Comparison of ENCODE assay signal across 8 cellular contexts in the genomic region with DNA sequence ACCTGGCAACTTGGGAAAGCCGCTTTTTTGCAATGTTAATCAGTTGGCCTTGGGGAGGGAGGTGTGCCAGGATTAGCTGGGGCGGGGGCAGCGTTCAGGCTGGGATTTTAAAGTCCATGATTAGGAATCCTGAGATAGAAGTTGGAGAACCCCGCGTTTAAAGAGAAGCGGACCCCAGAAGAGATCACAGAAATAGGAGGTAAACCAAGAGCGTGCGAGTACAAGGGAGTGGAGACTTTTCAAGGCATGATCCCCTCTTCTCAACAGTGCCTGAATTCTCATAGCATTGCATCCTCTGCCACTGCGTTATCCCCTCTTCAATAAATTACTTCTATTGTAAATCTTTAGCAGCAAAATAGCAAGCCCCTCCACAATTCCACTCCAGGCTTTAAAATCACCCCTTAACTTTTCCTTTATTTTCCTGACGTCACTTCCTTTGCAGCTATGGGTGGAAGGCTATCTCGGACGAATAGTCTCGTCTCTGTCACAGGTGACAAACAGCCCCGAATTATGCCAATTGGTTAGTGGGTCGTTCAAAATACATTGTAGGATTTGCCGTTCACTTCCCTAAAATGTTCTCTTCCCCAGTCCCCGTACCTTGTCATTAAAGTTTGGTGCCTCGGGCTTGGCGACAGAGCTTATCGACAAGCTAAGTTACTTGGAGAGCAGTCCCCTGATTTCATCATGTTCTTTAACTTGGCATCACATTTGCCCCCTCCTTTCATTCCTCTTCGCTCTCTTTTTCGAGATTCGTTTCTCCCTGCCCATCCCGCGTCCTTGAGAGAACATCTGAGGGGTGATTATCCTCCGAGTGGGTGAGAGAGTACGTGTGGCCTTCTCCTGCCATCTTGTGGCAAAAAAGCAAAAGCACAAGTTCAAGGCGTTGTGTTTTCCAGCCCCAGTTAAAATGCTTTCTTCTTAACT. TPM values are rescaled to one million over a fixed set of nuclear protein-coding genes. Genes with fewer than 3 reads are reported as not detected.
DNase-seq lines count a peak whose midpoint lies in the region; ATAC-seq and TF ChIP-seq lines count a peak whose summit lies in the region.

No MANE protein-coding gene starts in this region.

- TF ChIP-seq EP300 in esophagus muscularis mucosa (IDR thresholded peaks at IDR 0.05) (no peak), suprapubic skin (IDR thresholded peaks at IDR 0.05) (no peak)

- H3K27me3 ChIP-seq in HUES48 (ENCODE audit: control insufficient read depth, insufficient read depth, low read length) = no peaks in the 10 kb centered on the region
- H3K27me3 ChIP-seq in esophagus muscularis mucosa = peaks cover 0 to 38% (median 26%) of the 10 kb centered on the region in 4 donors
- H3K27me3 ChIP-seq in mucosa of rectum (ENCODE audit: control insufficient read depth in 2 of 2, insufficient read depth in 2 of 2, low read length in 2 of 2) = peaks cover 0 to 1% of the 10 kb centered on the region in 2 donors
- H3K27me3 ChIP-seq in suprapubic skin = peaks cover 10% of the 10 kb centered on the region

- H3K4me3 ChIP-seq in HUES48 (ENCODE audit: low read depth, low read length) (peak overlapping the region; percentile 85), esophagus muscularis mucosa (peak overlapping the region; percentile 59 to 78 (median 67)), mucosa of rectum (ENCODE audit: low read length in 2 of 2) (peak overlapping the region; percentile 83 to 90), suprapubic skin (peak overlapping the region; percentile 70)

- no peaks in the 10 kb centered on the region for H3K36me3 ChIP-seq in HUES48 (ENCODE audit: control insufficient read depth, insufficient read depth, low read length)
- no peaks in the 10 kb centered on the region for H3K36me3 ChIP-seq in esophagus muscularis mucosa
- H3K36me3 ChIP-seq in mucosa of rectum (ENCODE audit: control insufficient read depth in 2 of 2, insufficient read depth in 2 of 2, low read length in 2 of 2) = no peaks in the 10 kb centered on the region
- H3K36me3 ChIP-seq in suprapubic skin = no peaks in the 10 kb centered on the region

- H3K4me1 ChIP-seq in HUES48 (ENCODE audit: control insufficient read depth, insufficient read depth, low read length) (no peaks in the 10 kb centered on the region; the same call in 1 of the 2 replicates), esophagus muscularis mucosa (peaks cover 25 to 32% (median 29%) of the 10 kb centered on the region in 4 donors), mucosa of rectum (ENCODE audit: control insufficient read depth in 2 of 2, insufficient read depth in 2 of 2, low read length in 2 of 2) (peaks cover 15 to 18% of the 10 kb centered on the region in 2 donors), suprapubic skin (peaks cover 41% of the 10 kb centered on the region)

- H3K9ac ChIP-seq in HUES48 (ENCODE audit: low read depth, low read length) (peak overlapping the region; percentile 99), mucosa of rectum (ENCODE audit: low read depth in 1 of 2, low read length in 2 of 2) (peak overlapping the region; percentile 92 to 93)

- peak; percentile 81 to 85 (median 83) for TF ChIP-seq CTCF in esophagus muscularis mucosa (IDR thresholded peaks at IDR 0.05)
- peak; percentile 66 to 74 for TF ChIP-seq CTCF in suprapubic skin (IDR thresholded peaks at IDR 0.05)

- peak; percentile 68 for DNase-seq in DMS153 (lab: John Stamatoyannopoulos, UW)
- peak; percentile 85 for DNase-seq in NOMO-1 treated with DMSO at 0.1 percent for 48 hours (lab: John Stamatoyannopoulos, UW; ENCODE audit: unreplicated experiment)
- DNase-seq in activated T-cell treated with anti-CD3 and anti-CD28 coated beads for 4 hours = peak; percentile 53
- DNase-seq in esophagus muscularis mucosa (ENCODE audit: extremely low spot score) = no peak
- peak in 1 of 2 donors; percentile 62 for DNase-seq in suprapubic skin (ENCODE audit: low spot score in 2 of 2)

- TF ChIP-seq POLR2A in esophagus muscularis mucosa (IDR thresholded peaks at IDR 0.05; ENCODE audit: low read depth) = no peak
- no peak for TF ChIP-seq POLR2A in suprapubic skin (IDR thresholded peaks at IDR 0.05)

- no peak for ATAC-seq in GM19463 (IDR thresholded peaks at IDR 0.05; ENCODE audit: unreplicated experiment)

- intact Hi-C loops in esophagus muscularis mucosa (cut with DNase I) = loop anchor here (2.0 to 10.0 kb wide), 5 partner anchors 58 to 708 kb away; a partner anchor contains a TSS

- peak overlapping the region; percentile 98 for H3K27ac ChIP-seq in HUES48 (ENCODE audit: low read depth, low read length)
- peak overlapping the region; percentile 85 to 86 (median 85) for H3K27ac ChIP-seq in esophagus muscularis mucosa (replicated peaks in 1 of 4)
- H3K27ac ChIP-seq in mucosa of rectum (ENCODE audit: low read depth in 2 of 2, low read length in 2 of 2) = peak overlapping the region; percentile 96 to 97
- H3K27ac ChIP-seq in suprapubic skin = peak overlapping the region; percentile 56

- H3K9me3 ChIP-seq in HUES48 (ENCODE audit: control insufficient read depth, insufficient read depth, low read length) (no peaks in the 10 kb centered on the region), esophagus muscularis mucosa (no peaks in the 10 kb centered on the region), mucosa of rectum (ENCODE audit: control insufficient read depth in 2 of 2, low read length in 2 of 2) (no peaks in the 10 kb centered on the region), suprapubic skin (no peaks in the 10 kb centered on the region)

- WGBS in esophagus muscularis mucosa = under 1% methylated on average over 28 of the region's 28 CpGs
- WGBS in suprapubic skin = under 1% methylated on average over 28 of the region's 28 CpGs

RNA-seq across cellular contexts. Expression of gene OR2B2, which starts 17.1 kb away (rescaled TPM):
- not detected for total RNA-seq in esophagus muscularis mucosa
- total RNA-seq in suprapubic skin = not detected
